18 cellular contexts compared by ENCODE assay signal in the genomic region with DNA sequence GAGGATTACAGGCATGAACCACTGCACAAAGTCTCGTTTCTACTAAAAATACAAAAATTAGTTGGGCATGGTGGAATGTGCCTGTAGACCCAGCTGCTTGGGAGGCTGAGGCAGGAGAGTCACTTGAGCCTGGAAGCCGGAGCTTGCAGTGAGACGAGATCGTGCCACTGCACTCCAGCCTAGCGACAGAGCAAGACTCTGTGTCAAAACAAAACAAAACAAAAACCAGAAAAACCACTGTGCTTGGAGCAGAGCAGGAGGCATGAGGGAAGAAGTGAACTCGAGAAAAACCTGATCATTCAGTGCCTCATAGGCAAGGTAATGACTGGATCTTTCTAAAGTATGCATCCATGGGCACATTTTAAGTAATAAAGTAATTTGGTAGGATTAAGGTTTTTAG.
"Had no signal": no experiment of that assay in that cellular context is flagged by ENCODE, and none has a peak within 500 bp of the region (broad histone marks: within the 10 kb centered on the region; RNA-seq: fewer than 3 reads in every experiment).

No MANE protein-coding gene starts in this region.

- H3K27me3 ChIP-seq: dorsolateral prefrontal cortex, right lobe of liver, thyroid gland, upper lobe of left lung had no signal

- DNase-seq: dorsolateral prefrontal cortex; effector CD4-positive, alpha-beta T cell; hypothalamus; immature natural killer cell; mucosa of descending colon; naive B cell; right lobe of liver; small intestine; stimulated activated CD4-positive, alpha-beta T cell treated with anti-CD3 and anti-CD28 coated beads, Interleukin-15, amount 100 ng/mL, for 24 hours; stimulated activated CD4-positive, alpha-beta T cell treated with anti-CD3 and anti-CD28 coated beads, Interleukin-2, amount 100 ng/mL, for 48 hours; stimulated activated naive CD4-positive, alpha-beta T cell; stimulated activated naive CD8-positive, alpha-beta T cell treated with anti-CD3 and anti-CD28 coated beads, Interleukin-15, amount 100 ng/mL, for 72 hours; thyroid gland; upper lobe of left lung had no signal

- H3K4me1 ChIP-seq: parathyroid adenoma, right lobe of liver, thyroid gland, upper lobe of left lung had no signal

- H3K36me3 ChIP-seq: right lobe of liver, thyroid gland, upper lobe of left lung had no signal

- H3K79me2 ChIP-seq: parathyroid adenoma had no signal

- H3K4me3 ChIP-seq: dorsolateral prefrontal cortex, lung, mucosa of descending colon, right lobe of liver, thyroid gland, upper lobe of left lung had no signal

- H3K9ac ChIP-seq: parathyroid adenoma had no signal

- ATAC-seq: left lobe of liver; mucosa of descending colon; natural killer cell treated with Interleukin-12 subunit alpha and Interleukin-12 subunit beta and Interleukin-15 and Interleukin-18, amount 100 ng/mL, for 72 hours; right lobe of liver; stimulated activated naive CD8-positive, alpha-beta T cell treated with anti-CD3 and anti-CD28 coated beads, Interleukin-15, amount 100 ng/mL, for 72 hours had no signal

- H3K9me3 ChIP-seq: right lobe of liver, thyroid gland had no signal

- H2AFZ ChIP-seq: parathyroid adenoma had no signal

- H3K27ac ChIP-seq: parathyroid adenoma, right lobe of liver, thyroid gland, upper lobe of left lung had no signal
